Comparison of ENCODE assay signal across 10 cellular contexts in the genomic region with DNA sequence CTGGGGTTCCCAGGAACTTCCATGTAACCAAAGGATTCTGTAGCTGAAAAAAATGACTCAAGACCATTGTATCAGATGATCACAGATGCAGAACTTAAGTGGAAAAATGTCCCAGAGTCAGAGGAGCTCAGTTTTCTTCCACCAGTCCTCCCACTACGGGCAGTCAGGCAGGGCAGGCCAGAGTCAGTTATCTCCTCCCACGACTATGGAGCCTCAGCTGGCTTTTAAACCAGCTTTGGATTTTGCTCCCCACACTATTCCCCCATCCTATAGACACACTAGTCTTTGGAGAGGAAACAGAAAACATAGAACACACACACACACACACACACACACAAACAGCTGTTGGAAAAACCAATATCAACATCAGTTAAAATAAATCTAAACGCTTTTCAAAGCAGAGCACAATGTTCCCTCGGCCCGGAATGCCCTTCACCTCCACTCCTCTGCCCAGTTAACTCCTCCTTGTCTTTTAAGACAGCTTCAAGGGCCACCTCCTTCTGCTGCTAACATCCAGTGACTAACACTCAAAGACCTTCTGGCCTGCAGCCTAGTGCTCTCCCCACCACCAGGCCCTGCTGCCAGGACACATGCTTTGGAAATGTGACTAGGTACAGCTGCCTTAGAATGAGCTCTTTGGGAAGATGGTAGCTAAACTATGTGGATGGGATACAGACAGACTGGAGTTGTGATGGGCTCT. TPM values are rescaled to one million over a fixed set of nuclear protein-coding genes. Genes with fewer than 3 reads are reported as not detected.
DNase-seq lines count a peak whose midpoint lies in the region; ATAC-seq, FAIRE-seq and TF ChIP-seq lines count a peak whose summit lies in the region.
"Had no signal": no experiment of that assay in that cellular context is flagged by ENCODE, and none has a peak within 500 bp of the region (broad histone marks: within the 10 kb centered on the region; RNA-seq: fewer than 3 reads in every experiment).

No MANE protein-coding gene starts in this region.

- H3K9me3 ChIP-seq in PC-3 (ENCODE audit: low read length) = no peaks in the 10 kb centered on the region

- peaks cover 41 to 46% of the 10 kb centered on the region in 2 donors for H3K36me3 Mint-ChIP-seq in naive B cell

- no peaks in the 10 kb centered on the region for H3K27me3 ChIP-seq in PC-3 (ENCODE audit: low read length)

- peaks cover 12% of the 10 kb centered on the region; the same call in 1 of the 2 replicates for H3K79me2 ChIP-seq in PC-3 (ENCODE audit: low read length)

- H3K4me1 Mint-ChIP-seq in naive B cell = peaks cover 54 to 84% (median 60%) of the 10 kb centered on the region in 3 donors

- H3K4me1 ChIP-seq in PC-3 (ENCODE audit: insufficient read depth, low read length) = peaks cover 46% of the 10 kb centered on the region

- H3K27ac Mint-ChIP-seq in naive B cell = peak overlapping the region; percentile 58 to 96 (median 86)

- ATAC-seq in PC-3 (peak; percentile 65), naive B cell (ENCODE audit: low read depth in 2 of 2) (no peak), HG02852 (IDR thresholded peaks at IDR 0.05; ENCODE audit: unreplicated experiment) (no peak), HG03135 (IDR thresholded peaks at IDR 0.05; ENCODE audit: unreplicated experiment) (no peak)

- intact Hi-C loops in PC-3 (cut with micrococcal nuclease) = no loop called here

- TF ChIP-seq POLR2A in GM12891 (IDR thresholded peaks at IDR 0.05; ENCODE audit: low read depth, low read length) = no peak

- no peaks in the 10 kb centered on the region for H3K27me3 Mint-ChIP-seq in naive B cell

- peak overlapping the region in 2 of 8 donors; percentile 22 to 36 for H3K4me3 Mint-ChIP-seq in naive B cell
- H3K4me3 Mint-ChIP-seq: activated T-cell treated with anti-CD3 and anti-CD28 coated beads, Interleukin-2, amount 50 U/mL, for 4 hours had no signal

- H3K9me3 Mint-ChIP-seq in naive B cell = peaks cover 0 to 3% (median 0%) of the 10 kb centered on the region in 7 donors
- H3K9me3 Mint-ChIP-seq: activated T-cell treated with anti-CD3 and anti-CD28 coated beads, Interleukin-2, amount 50 U/mL, for 4 hours had no signal

- POLR2A ChIA-PET in AG04449 (lab: Yijun Ruan, JAX) (interaction anchor here (0.6 to 1.8 kb wide), 7 partner anchors 10 to 155 kb away, joined by 3 to 7 read pairs (median 4); partner anchors contain the start of gene ADAM19), PC-3 (lab: Charles Lee; ENCODE audit: unreplicated experiment) (interaction anchor here (0.6 to 0.7 kb wide), 3 partner anchors 15 to 87 kb away, joined by 3 to 13 read pairs (median 9); no protein-coding TSS in a partner anchor)

- H3K9me2 ChIP-seq in PC-3 (replicated peaks; ENCODE audit: low read length) = no peaks in the 10 kb centered on the region

- peak overlapping the region; percentile 73 for H3K27ac ChIP-seq in PC-3 (ENCODE audit: low read length)

- DNase-seq in AG04449 (ENCODE audit: low read depth, low spot score) (peak; percentile 77), PC-3 (peak; percentile 69), epithelial cell of proximal tubule (ENCODE audit: low read depth) (peak; percentile 52), naive B cell (no peak), GM12891 (ENCODE audit: insufficient read length, low spot score) (no peak), medulla oblongata (ENCODE audit: extremely low spot score) (no peak)
- DNase-seq: activated T-cell treated with anti-CD3 and anti-CD28 coated beads, Interleukin-2, amount 50 U/mL, for 4 hours had no signal

- FAIRE-seq in GM12891 (lab: Jason Lieb, UNC) = no peak
- FAIRE-seq: G401.6 had no signal

- H3K4me2 ChIP-seq in PC-3 (ENCODE audit: low read length) = peak overlapping the region; percentile 20

- H3K36me3 ChIP-seq in PC-3 (ENCODE audit: low read depth, low read length) = peaks cover 73% of the 10 kb centered on the region

- H3K4me3 ChIP-seq in AG04449 (ENCODE audit: low read depth, low read length) (no peak overlapping the region), PC-3 (ENCODE audit: low read length) (no peak overlapping the region), epithelial cell of proximal tubule (ENCODE audit: low read depth, low read length) (no peak overlapping the region)

- TF ChIP-seq CTCF in AG04449 (IDR thresholded peaks at IDR 0.05; ENCODE audit: insufficient read depth, low read length, missing control alignments) (no peak), PC-3 (conservative IDR thresholded peaks at IDR 0.05; ENCODE audit: low read depth, low read length) (no peak), epithelial cell of proximal tubule (conservative IDR thresholded peaks at IDR 0.05; ENCODE audit: low read depth, low read length) (no peak)

- H2AFZ ChIP-seq in PC-3 (ENCODE audit: low read length) = no peak overlapping the region

- peaks cover 18% of the 10 kb centered on the region for H3F3A ChIP-seq in PC-3 (ENCODE audit: low read length, unreplicated experiment)

- H3K9ac ChIP-seq in PC-3 (ENCODE audit: low read length) = peak overlapping the region; percentile 30

- BruUV-seq in PC-3 (replicated peaks; lab: Mats Ljungman, UMichigan) = no TSS peak

- no peaks in the 10 kb centered on the region for H4K20me1 ChIP-seq in PC-3 (ENCODE audit: low read length)

- CTCF ChIA-PET in AG04449 (lab: Yijun Ruan, JAX) = interaction anchor here (0.9 to 1.9 kb wide), 7 partner anchors 9 to 227 kb away, joined by 3 to 10 read pairs (median 5); partner anchors contain the start of gene LSM11
- CTCF ChIA-PET in PC-3 (lab: Charles Lee) = interaction anchor here (0.5 to 0.6 kb wide), 2 partner anchors 8 to 497 kb away, joined by 4 read pairs; no protein-coding TSS in a partner anchor

TF ChIP-seq in GM12891, 5 proteins besides CTCF, POLR2A, EP300 and RAD21:
- no peak for TF ChIP-seq SPI1 (IDR thresholded peaks at IDR 0.05; ENCODE audit: low read depth, low read length)
- no peak for TF ChIP-seq POU2F2 (IDR thresholded peaks at IDR 0.05; ENCODE audit: low read depth, low read length)
- TF ChIP-seq TAF1 (IDR thresholded peaks at IDR 0.05; ENCODE audit: low read depth, low read length) = no peak
- TF ChIP-seq PAX5 (IDR thresholded peaks at IDR 0.05; ENCODE audit: insufficient read depth, low read length, severe bottlenecking) = no peak
- no peak for TF ChIP-seq POLR2AphosphoS5 (IDR thresholded peaks at IDR 0.05; ENCODE audit: low read depth, low read length)

RNA-seq across cellular contexts. Expression of gene NIPAL4, which starts 56.8 kb away (rescaled TPM):
- 1.0 and 1.8 TPM in 2 replicates for total RNA-seq in PC-3 (2014; rRNA removed)
- total RNA-seq in epithelial cell of proximal tubule = 2.4 and 5.6 TPM in 2 replicates
- 10 to 100 TPM in 3 of 6 donors, 1 to 10 TPM in 3; 3.5 to 15.7 (median 10.3) TPM for polyA plus RNA-seq in naive B cell (ENCODE audit: low read depth in 6 of 6)
- polyA plus RNA-seq in GM12891 (2012; ENCODE audit: low read depth, missing spikeins) = 1.2 TPM

RNA-seq across cellular contexts. Expression of gene ADAM19, which starts 58.8 kb away (rescaled TPM):
- total RNA-seq in PC-3 (2014; rRNA removed) (115 and 130 TPM in 2 replicates), epithelial cell of proximal tubule (19.3 and 45.8 TPM in 2 replicates)
- polyA plus RNA-seq in naive B cell (ENCODE audit: low read depth in 6 of 6) = 10 to 100 TPM in 5 of 6 donors, 1 to 10 TPM in 1; 6.3 to 75.5 (median 43.4) TPM
- 8.8 TPM for polyA plus RNA-seq in GM12891 (2012; ENCODE audit: low read depth, missing spikeins)

Comparison
In these comparisons a context has a peak if more than half of its experiments do, and no peak if none do; other contexts are left out.
1. DNase-seq: peak in AG04449 (single experiment), PC-3 (single experiment) and epithelial cell of proximal tubule (single experiment); none in naive B cell (single experiment), GM12891 (single experiment) and medulla oblongata (single experiment).